24 cellular contexts compared by ENCODE assay signal in the genomic region with DNA sequence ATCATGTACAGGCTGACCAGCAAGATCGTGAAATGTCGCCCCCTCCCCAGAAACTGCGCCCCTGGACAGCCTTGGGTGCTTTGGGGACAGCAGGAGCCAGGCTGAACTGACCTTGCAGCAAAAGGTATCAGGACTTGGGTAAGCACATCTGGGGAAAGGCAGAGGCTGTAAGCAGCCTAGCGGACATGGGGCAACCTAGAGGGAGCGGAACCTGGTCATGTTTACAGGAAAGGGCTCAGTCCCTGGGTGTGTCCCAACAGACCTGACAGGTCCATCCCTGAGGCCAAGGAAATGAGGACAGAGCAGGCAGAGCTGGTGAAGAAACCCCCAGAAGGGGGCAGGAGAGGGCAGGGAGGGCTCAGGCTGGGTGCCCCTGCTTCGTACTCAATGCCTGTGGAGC. TPM values are rescaled to one million over a fixed set of nuclear protein-coding genes. Genes with fewer than 3 reads are reported as not detected.
DNase-seq lines count a peak whose midpoint lies in the region; ATAC-seq, FAIRE-seq and TF ChIP-seq lines count a peak whose summit lies in the region.
"Had no signal": no experiment of that assay in that cellular context is flagged by ENCODE, and none has a peak within 500 bp of the region (broad histone marks: within the 10 kb centered on the region; RNA-seq: fewer than 3 reads in every experiment).

No MANE protein-coding gene starts in this region.

- no CpG with 5 or more reads among the region's 6 CpGs for WGBS in HepG2 (ENCODE audit: low lambda C conversion rate)

- CTCF ChIA-PET in HepG2 (lab: Yijun Ruan, JAX; ENCODE audit: low intra/inter-chr PET ratio, low total read pairs) (no interaction called here), T-cell (lab: Charles Lee) (no interaction called here)

- POLR2A ChIA-PET in HepG2 (lab: Yijun Ruan, JAX) = no interaction called here
- POLR2A ChIA-PET in T-cell (lab: Charles Lee) = no interaction called here

- H3K36me3 ChIP-seq in Karpas-422 (ENCODE audit: insufficient read depth, low read length) = no peaks in the 10 kb centered on the region
- no peaks in the 10 kb centered on the region for H3K36me3 ChIP-seq in bronchial epithelial cell (ENCODE audit: control insufficient read depth, insufficient read depth, low read length)
- H3K36me3 ChIP-seq in HepG2 (replicated peaks in 1 of 2; ENCODE audit: control insufficient read depth in 1 of 2, insufficient read depth in 2 of 2, low read length in 2 of 2) = no peaks in the 10 kb centered on the region
- H3K36me3 ChIP-seq: suprapubic skin had no signal

- TF ChIP-seq CTCF in bronchial epithelial cell (IDR thresholded peaks at IDR 0.05; ENCODE audit: insufficient read depth, low read length, severe bottlenecking) = peak; percentile 24
- TF ChIP-seq CTCF in HepG2 (CRISPR knock-in tag; IDR thresholded peaks at IDR 0.05) = no peak

- no peak overlapping the region for H3K27ac Mint-ChIP-seq in T-cell
- H3K27ac Mint-ChIP-seq: naive B cell had no signal

- no peak for FAIRE-seq in bronchial epithelial cell (lab: Jason Lieb, UNC)
- no peak for FAIRE-seq in HepG2 (lab: Jason Lieb, UNC)
- FAIRE-seq: astrocyte, colon had no signal

- TF ChIP-seq EP300 in HepG2 (IDR thresholded peaks at IDR 0.05; ENCODE audit: low read depth in 2 of 2, low read length in 2 of 2) (no peak), HepG2 (CRISPR knock-in tag; IDR thresholded peaks at IDR 0.05; ENCODE audit: borderline replicate concordance) (no peak)

- no peaks in the 10 kb centered on the region for H3K27me3 ChIP-seq in Karpas-422 (ENCODE audit: low read length)
- H3K27me3 ChIP-seq in bronchial epithelial cell (ENCODE audit: control insufficient read depth, insufficient read depth, low read length) = no peaks in the 10 kb centered on the region
- peaks cover 1 to 33% of the 10 kb centered on the region in 2 experiments; a peak in 4 of 5 replicates for H3K27me3 ChIP-seq in HepG2 (ENCODE audit: control insufficient read depth in 1 of 2, insufficient read depth in 2 of 2, low read length in 2 of 2)

- intact Hi-C loops in HepG2 (cut with micrococcal nuclease; ENCODE audit: unreplicated experiment) = loop anchor here (10.0 kb wide), 2 partner anchors 59 to 999 kb away; no protein-coding TSS in a partner anchor

- H3K4me1 ChIP-seq in Karpas-422 (ENCODE audit: low read length) (no peaks in the 10 kb centered on the region), HepG2 (ENCODE audit: insufficient read depth, low read length) (no peaks in the 10 kb centered on the region)

- H3K36me3 Mint-ChIP-seq in T-cell = no peaks in the 10 kb centered on the region
- H3K36me3 Mint-ChIP-seq: naive B cell had no signal

- H3K4me2 ChIP-seq in Karpas-422 (ENCODE audit: low read depth, low read length, poor library complexity, severe bottlenecking) (no peak overlapping the region), HepG2 (ENCODE audit: low read depth, low read length) (no peak overlapping the region)
- H3K4me2 ChIP-seq: PC-9 had no signal

- H3K9me3 ChIP-seq in Karpas-422 (ENCODE audit: low read length) (no peaks in the 10 kb centered on the region), HepG2 (ENCODE audit: low read length) (no peaks in the 10 kb centered on the region)
- H3K9me3 ChIP-seq: suprapubic skin had no signal

- H2AFZ ChIP-seq in Karpas-422 (ENCODE audit: low read length) (no peak overlapping the region), HepG2 (ENCODE audit: low read length) (no peak overlapping the region)
- H2AFZ ChIP-seq: PC-9 had no signal

- TF ChIP-seq POLR2A in HepG2 (IDR thresholded peaks at IDR 0.05; ENCODE audit: insufficient read depth in 1 of 2, low read depth in 2 of 2, low read length in 2 of 2) = no peak

- H4K20me1 ChIP-seq in Karpas-422 (ENCODE audit: insufficient read depth, low read depth, low read length) (no peaks in the 10 kb centered on the region), HepG2 (ENCODE audit: insufficient read depth, low read length) (no peaks in the 10 kb centered on the region)

- no peak for TF ChIP-seq RAD21 in HepG2 (CRISPR knock-in tag; IDR thresholded peaks at IDR 0.05)

- no TSS peak for BruUV-seq in HepG2 (replicated peaks; lab: Mats Ljungman, UMichigan)

- H3K27me3 Mint-ChIP-seq in T-cell = peaks cover 33 to 44% of the 10 kb centered on the region in 2 donors

- H3K4me3 ChIP-seq in Karpas-422 (ENCODE audit: low read length) = no peak overlapping the region
- no peak overlapping the region for H3K4me3 ChIP-seq in bronchial epithelial cell (ENCODE audit: low read depth, low read length)
- H3K4me3 ChIP-seq in HepG2 (replicated peaks in 1 of 3; ENCODE audit: insufficient read depth in 1 of 3, low read depth in 2 of 3, low read length in 3 of 3) = no peak overlapping the region
- H3K4me3 ChIP-seq: lung, PC-9, suprapubic skin had no signal

- H3K9me3 Mint-ChIP-seq in T-cell = no peaks in the 10 kb centered on the region
- H3K9me3 Mint-ChIP-seq: naive B cell had no signal

- DNase-seq in ELF-1 (ENCODE audit: low read depth, low spot score) (peak; percentile 59), Karpas-422 (peak; percentile 50), bronchial epithelial cell (ENCODE audit: low read depth) (no peak), HepG2 (ENCODE audit: low spot score) (no peak), T-cell (no peak), OCI-M1 (lab: John Stamatoyannopoulos, UW) (no peak), amygdala (lab: John Stamatoyannopoulos, UW) (no peak)
- DNase-seq in stimulated activated CD4-positive, alpha-beta T cell treated with anti-CD3 and anti-CD28 coated beads, Interleukin-1b, Interleukin-23, amount 100 ng/mL, for 48 hours = no peak
- DNase-seq: activated CD4-positive, alpha-beta T cell treated with anti-CD3 and anti-CD28 coated beads for 4 hours; activated CD8-positive, alpha-beta memory T cell treated with anti-CD3 and anti-CD28 coated beads, Interleukin-2, amount 50 U/mL, for 4 hours; activated naive CD4-positive, alpha-beta T cell; naive B cell; NCI-H446 treated with DMSO at 0.1 percent for 48 hours; stimulated activated CD4-positive, alpha-beta T cell treated with anti-CD3 and anti-CD28 coated beads, Interleukin-4, amount 100 ng/mL, for 4 hours; stimulated activated CD8-positive, alpha-beta memory T cell treated with anti-CD3 and anti-CD28 coated beads, Interleukin-4, amount 100 ng/mL, for 48 hours had no signal

- in situ Hi-C loops in HepG2 (cut with HindIII; ENCODE audit: extremely low pct_ligation_motif_present, low pct_unique_long_range_greater_than_20kb) = no loop called here

- peak; percentile 28; the same call in 1 of the 3 replicates for ATAC-seq in HepG2
- ATAC-seq in T-cell (replicated peaks in 1 of 4) = no peak

- no peaks in the 10 kb centered on the region for H3K4me1 Mint-ChIP-seq in T-cell
- H3K4me1 Mint-ChIP-seq: naive B cell had no signal

- H3K4me3 Mint-ChIP-seq in T-cell = no peak overlapping the region
- H3K4me3 Mint-ChIP-seq: naive B cell had no signal

- no peaks in the 10 kb centered on the region for H3K9me2 ChIP-seq in Karpas-422 (replicated peaks; ENCODE audit: insufficient read depth, low read length)

- no peak overlapping the region for H3K27ac ChIP-seq in Karpas-422 (ENCODE audit: low read length)
- no peak overlapping the region for H3K27ac ChIP-seq in HepG2 (ENCODE audit: extremely low read length, insufficient read depth, low read length)
- H3K27ac ChIP-seq: PC-9, suprapubic skin had no signal

- H3K79me2 ChIP-seq in Karpas-422 (ENCODE audit: low read length) (no peaks in the 10 kb centered on the region), HepG2 (ENCODE audit: insufficient read depth, low read length) (no peaks in the 10 kb centered on the region)

- H3K9ac ChIP-seq in Karpas-422 (ENCODE audit: low read length) (no peak overlapping the region), HepG2 (ENCODE audit: insufficient read depth, low read depth, low read length) (no peak overlapping the region)

RNA-seq across cellular contexts. Expression of gene S100A8, which starts 3.1 kb away (rescaled TPM):
- total RNA-seq in Karpas-422 (2014; rRNA removed; shearing (Covaris generic); ENCODE audit: low replicate concordance) = not detected in 2 replicates
- total RNA-seq in bronchial epithelial cell (50.0 and 551 TPM in 2 replicates), HepG2 (2016; rRNA removed; fragmentation: Illumina TruSeq; extraction: Trizol) (not detected in 2 replicates), T-cell (1 to 10 TPM in 2 of 5 donors, not detected in 3; 1.1 to 3.8 TPM)
- not detected in 2 replicates for total RNA-seq in HepG2 (2016; cell fraction: cytosol; rRNA removed; fragmentation: Illumina TruSeq; extraction: Trizol; ENCODE audit: low read depth)
- total RNA-seq in HepG2 (2016; cell fraction: insoluble cytoplasmic fraction; rRNA removed; fragmentation: Illumina TruSeq; extraction: Trizol) = not detected in 2 replicates
- total RNA-seq in HepG2 (2016; cell fraction: membrane; rRNA removed; fragmentation: Illumina TruSeq; extraction: Trizol) = not detected in 2 replicates
- not detected in 2 replicates for total RNA-seq in HepG2 (2016; cell fraction: nucleus; rRNA removed; fragmentation: Illumina TruSeq; extraction: Trizol)
- polyA plus RNA-seq in HepG2 (2011; rRNA removed) = not detected in 2 replicates
- not detected in 2 replicates for polyA plus RNA-seq in HepG2 (2011; cell fraction: cytosol; rRNA removed)
- not detected in 2 replicates for polyA plus RNA-seq in HepG2 (2011; cell fraction: nucleus; rRNA removed)
- polyA plus RNA-seq in HepG2 (2012) = not detected in 2 replicates
- polyA plus RNA-seq in HepG2 (2016; cell fraction: cytosol; fragmentation: Illumina TruSeq; extraction: Trizol; ENCODE audit: low read depth) = not detected in 2 replicates
- not detected in 2 replicates for polyA plus RNA-seq in HepG2 (2016; cell fraction: insoluble cytoplasmic fraction; fragmentation: Illumina TruSeq; extraction: Trizol; ENCODE audit: low read depth)
- not detected in 2 replicates for polyA plus RNA-seq in HepG2 (2016; cell fraction: membrane; fragmentation: Illumina TruSeq; extraction: Trizol; ENCODE audit: low read depth)
- not detected in 2 replicates for polyA plus RNA-seq in HepG2 (2016; cell fraction: nucleus; fragmentation: Illumina TruSeq; extraction: Trizol; ENCODE audit: insufficient read depth, low read depth)
- not detected in 2 replicates for polyA minus RNA-seq in HepG2 (2011; rRNA and poly(A)+ RNA removed; ENCODE audit: low replicate concordance)
- not detected in 2 replicates for polyA minus RNA-seq in HepG2 (2011; cell fraction: cytosol; rRNA and poly(A)+ RNA removed)
- polyA minus RNA-seq in HepG2 (2011; cell fraction: nucleus; rRNA and poly(A)+ RNA removed) = not detected in 2 replicates
- total RNA-seq: astrocyte, epithelial cell of proximal tubule, glomerular endothelial cell, H4, PC-9 had no signal

RNA-seq across cellular contexts. Expression of gene S100A12, which starts 18.5 kb away (rescaled TPM):
- total RNA-seq in Karpas-422 (2014; rRNA removed; shearing (Covaris generic); ENCODE audit: low replicate concordance) = not detected in 2 replicates
- total RNA-seq in bronchial epithelial cell (5.5 TPM in 1 of 2 replicates, not detected in the other), HepG2 (2016; rRNA removed; fragmentation: Illumina TruSeq; extraction: Trizol) (not detected in 2 replicates), T-cell (1 to 10 TPM in 1 of 5 donors, not detected in 4; 1.1 TPM)
- not detected in 2 replicates for total RNA-seq in HepG2 (2016; cell fraction: cytosol; rRNA removed; fragmentation: Illumina TruSeq; extraction: Trizol; ENCODE audit: low read depth)
- total RNA-seq in HepG2 (2016; cell fraction: insoluble cytoplasmic fraction; rRNA removed; fragmentation: Illumina TruSeq; extraction: Trizol) = not detected in 2 replicates
- not detected in 2 replicates for total RNA-seq in HepG2 (2016; cell fraction: membrane; rRNA removed; fragmentation: Illumina TruSeq; extraction: Trizol)
- total RNA-seq in HepG2 (2016; cell fraction: nucleus; rRNA removed; fragmentation: Illumina TruSeq; extraction: Trizol) = not detected in 2 replicates
- not detected in 2 replicates for polyA plus RNA-seq in HepG2 (2011; rRNA removed)
- not detected in 2 replicates for polyA plus RNA-seq in HepG2 (2011; cell fraction: cytosol; rRNA removed)
- polyA plus RNA-seq in HepG2 (2011; cell fraction: nucleus; rRNA removed) = not detected in 2 replicates
- not detected in 2 replicates for polyA plus RNA-seq in HepG2 (2012)
- not detected in 2 replicates for polyA plus RNA-seq in HepG2 (2016; cell fraction: cytosol; fragmentation: Illumina TruSeq; extraction: Trizol; ENCODE audit: low read depth)
- polyA plus RNA-seq in HepG2 (2016; cell fraction: insoluble cytoplasmic fraction; fragmentation: Illumina TruSeq; extraction: Trizol; ENCODE audit: low read depth) = not detected in 2 replicates
- polyA plus RNA-seq in HepG2 (2016; cell fraction: membrane; fragmentation: Illumina TruSeq; extraction: Trizol; ENCODE audit: low read depth) = not detected in 2 replicates
- polyA plus RNA-seq in HepG2 (2016; cell fraction: nucleus; fragmentation: Illumina TruSeq; extraction: Trizol; ENCODE audit: insufficient read depth, low read depth) = not detected in 2 replicates
- polyA minus RNA-seq in HepG2 (2011; rRNA and poly(A)+ RNA removed; ENCODE audit: low replicate concordance) = not detected in 2 replicates
- polyA minus RNA-seq in HepG2 (2011; cell fraction: cytosol; rRNA and poly(A)+ RNA removed) = not detected in 2 replicates
- not detected in 2 replicates for polyA minus RNA-seq in HepG2 (2011; cell fraction: nucleus; rRNA and poly(A)+ RNA removed)
- total RNA-seq: astrocyte, epithelial cell of proximal tubule, glomerular endothelial cell, H4, PC-9, suprapubic skin had no signal

RNA-seq across cellular contexts. Expression of gene S100A7A, which starts 22.4 kb away (rescaled TPM):
- not detected in 2 replicates for total RNA-seq in Karpas-422 (2014; rRNA removed; shearing (Covaris generic); ENCODE audit: low replicate concordance)
- total RNA-seq in bronchial epithelial cell (not detected in 2 replicates), HepG2 (2016; rRNA removed; fragmentation: Illumina TruSeq; extraction: Trizol) (not detected in 2 replicates), T-cell (not detected)
- total RNA-seq in HepG2 (2016; cell fraction: cytosol; rRNA removed; fragmentation: Illumina TruSeq; extraction: Trizol; ENCODE audit: low read depth) = not detected in 2 replicates
- total RNA-seq in HepG2 (2016; cell fraction: insoluble cytoplasmic fraction; rRNA removed; fragmentation: Illumina TruSeq; extraction: Trizol) = not detected in 2 replicates
- total RNA-seq in HepG2 (2016; cell fraction: membrane; rRNA removed; fragmentation: Illumina TruSeq; extraction: Trizol) = not detected in 2 replicates
- not detected in 2 replicates for total RNA-seq in HepG2 (2016; cell fraction: nucleus; rRNA removed; fragmentation: Illumina TruSeq; extraction: Trizol)
- polyA plus RNA-seq in HepG2 (2011; rRNA removed) = not detected in 2 replicates
- polyA plus RNA-seq in HepG2 (2011; cell fraction: cytosol; rRNA removed) = not detected in 2 replicates
- polyA plus RNA-seq in HepG2 (2011; cell fraction: nucleus; rRNA removed) = not detected in 2 replicates
- polyA plus RNA-seq in HepG2 (2012) = not detected in 2 replicates
- polyA plus RNA-seq in HepG2 (2016; cell fraction: cytosol; fragmentation: Illumina TruSeq; extraction: Trizol; ENCODE audit: low read depth) = not detected in 2 replicates
- polyA plus RNA-seq in HepG2 (2016; cell fraction: insoluble cytoplasmic fraction; fragmentation: Illumina TruSeq; extraction: Trizol; ENCODE audit: low read depth) = not detected in 2 replicates
- not detected in 2 replicates for polyA plus RNA-seq in HepG2 (2016; cell fraction: membrane; fragmentation: Illumina TruSeq; extraction: Trizol; ENCODE audit: low read depth)
- polyA plus RNA-seq in HepG2 (2016; cell fraction: nucleus; fragmentation: Illumina TruSeq; extraction: Trizol; ENCODE audit: insufficient read depth, low read depth) = not detected in 2 replicates
- not detected in 2 replicates for polyA minus RNA-seq in HepG2 (2011; rRNA and poly(A)+ RNA removed; ENCODE audit: low replicate concordance)
- polyA minus RNA-seq in HepG2 (2011; cell fraction: cytosol; rRNA and poly(A)+ RNA removed) = not detected in 2 replicates
- polyA minus RNA-seq in HepG2 (2011; cell fraction: nucleus; rRNA and poly(A)+ RNA removed) = not detected in 2 replicates
- total RNA-seq: astrocyte, epithelial cell of proximal tubule, glomerular endothelial cell, H4, lung, PC-9, skeletal muscle tissue had no signal
- polyA plus RNA-seq: lung had no signal

RNA-seq across cellular contexts. Expression of gene S100A9, which starts 36.3 kb away (rescaled TPM):
- not detected in 2 replicates for total RNA-seq in Karpas-422 (2014; rRNA removed; shearing (Covaris generic); ENCODE audit: low replicate concordance)
- total RNA-seq in bronchial epithelial cell = 735 and 3,796 TPM in 2 replicates
- total RNA-seq in HepG2 (2016; rRNA removed; fragmentation: Illumina TruSeq; extraction: Trizol) = 0.31 and 1.1 TPM in 2 replicates
- not detected in 2 replicates for total RNA-seq in HepG2 (2016; cell fraction: cytosol; rRNA removed; fragmentation: Illumina TruSeq; extraction: Trizol; ENCODE audit: low read depth)
- total RNA-seq in HepG2 (2016; cell fraction: insoluble cytoplasmic fraction; rRNA removed; fragmentation: Illumina TruSeq; extraction: Trizol) = 0.65 and 0.91 TPM in 2 replicates
- total RNA-seq in HepG2 (2016; cell fraction: membrane; rRNA removed; fragmentation: Illumina TruSeq; extraction: Trizol) = not detected in 2 replicates
- total RNA-seq in HepG2 (2016; cell fraction: nucleus; rRNA removed; fragmentation: Illumina TruSeq; extraction: Trizol) = not detected in 2 replicates
- polyA plus RNA-seq in HepG2 (2011; rRNA removed) = 0.61 and 0.69 TPM in 2 replicates
- polyA plus RNA-seq in HepG2 (2011; cell fraction: cytosol; rRNA removed) = 0.43 and 1.1 TPM in 2 replicates
- not detected in 2 replicates for polyA plus RNA-seq in HepG2 (2011; cell fraction: nucleus; rRNA removed)
- not detected in 2 replicates for polyA plus RNA-seq in HepG2 (2012)
- 0.21 TPM in 1 of 2 replicates, not detected in the other for polyA plus RNA-seq in HepG2 (2016; cell fraction: cytosol; fragmentation: Illumina TruSeq; extraction: Trizol; ENCODE audit: low read depth)
- 0.49 and 1.4 TPM in 2 replicates for polyA plus RNA-seq in HepG2 (2016; cell fraction: insoluble cytoplasmic fraction; fragmentation: Illumina TruSeq; extraction: Trizol; ENCODE audit: low read depth)
- not detected in 2 replicates for polyA plus RNA-seq in HepG2 (2016; cell fraction: membrane; fragmentation: Illumina TruSeq; extraction: Trizol; ENCODE audit: low read depth)
- polyA plus RNA-seq in HepG2 (2016; cell fraction: nucleus; fragmentation: Illumina TruSeq; extraction: Trizol; ENCODE audit: insufficient read depth, low read depth) = not detected in 2 replicates
- polyA minus RNA-seq in HepG2 (2011; rRNA and poly(A)+ RNA removed; ENCODE audit: low replicate concordance) = not detected in 2 replicates
- not detected in 2 replicates for polyA minus RNA-seq in HepG2 (2011; cell fraction: cytosol; rRNA and poly(A)+ RNA removed)
- not detected in 2 replicates for polyA minus RNA-seq in HepG2 (2011; cell fraction: nucleus; rRNA and poly(A)+ RNA removed)
- 10 to 100 TPM in 1 of 5 donors, 1 to 10 TPM in 2, under 1 TPM in 1, not detected in 1; 0.98 to 11.5 (median 2.5) TPM for total RNA-seq in T-cell
- total RNA-seq: glomerular endothelial cell, H4 had no signal

RNA-seq across cellular contexts. Expression of gene PGLYRP4, which starts 45.3 kb away (rescaled TPM):
- not detected in 2 replicates for total RNA-seq in Karpas-422 (2014; rRNA removed; shearing (Covaris generic); ENCODE audit: low replicate concordance)
- 2.0 TPM in 1 of 2 replicates, not detected in the other for total RNA-seq in bronchial epithelial cell
- not detected in 2 replicates for total RNA-seq in HepG2 (2016; rRNA removed; fragmentation: Illumina TruSeq; extraction: Trizol)
- total RNA-seq in HepG2 (2016; cell fraction: cytosol; rRNA removed; fragmentation: Illumina TruSeq; extraction: Trizol; ENCODE audit: low read depth) = not detected in 2 replicates
- not detected in 2 replicates for total RNA-seq in HepG2 (2016; cell fraction: insoluble cytoplasmic fraction; rRNA removed; fragmentation: Illumina TruSeq; extraction: Trizol)
- total RNA-seq in HepG2 (2016; cell fraction: membrane; rRNA removed; fragmentation: Illumina TruSeq; extraction: Trizol) = not detected in 2 replicates
- total RNA-seq in HepG2 (2016; cell fraction: nucleus; rRNA removed; fragmentation: Illumina TruSeq; extraction: Trizol) = not detected in 2 replicates
- not detected in 2 replicates for polyA plus RNA-seq in HepG2 (2011; rRNA removed)
- not detected in 2 replicates for polyA plus RNA-seq in HepG2 (2011; cell fraction: cytosol; rRNA removed)
- polyA plus RNA-seq in HepG2 (2011; cell fraction: nucleus; rRNA removed) = not detected in 2 replicates
- not detected in 2 replicates for polyA plus RNA-seq in HepG2 (2012)
- not detected in 2 replicates for polyA plus RNA-seq in HepG2 (2016; cell fraction: cytosol; fragmentation: Illumina TruSeq; extraction: Trizol; ENCODE audit: low read depth)
- not detected in 2 replicates for polyA plus RNA-seq in HepG2 (2016; cell fraction: insoluble cytoplasmic fraction; fragmentation: Illumina TruSeq; extraction: Trizol; ENCODE audit: low read depth)
- not detected in 2 replicates for polyA plus RNA-seq in HepG2 (2016; cell fraction: membrane; fragmentation: Illumina TruSeq; extraction: Trizol; ENCODE audit: low read depth)
- not detected in 2 replicates for polyA plus RNA-seq in HepG2 (2016; cell fraction: nucleus; fragmentation: Illumina TruSeq; extraction: Trizol; ENCODE audit: insufficient read depth, low read depth)
- not detected in 2 replicates for polyA minus RNA-seq in HepG2 (2011; rRNA and poly(A)+ RNA removed; ENCODE audit: low replicate concordance)
- polyA minus RNA-seq in HepG2 (2011; cell fraction: cytosol; rRNA and poly(A)+ RNA removed) = not detected in 2 replicates
- not detected in 2 replicates for polyA minus RNA-seq in HepG2 (2011; cell fraction: nucleus; rRNA and poly(A)+ RNA removed)
- not detected for total RNA-seq in T-cell
- total RNA-seq: astrocyte, epithelial cell of proximal tubule, glomerular endothelial cell, H4, PC-9, skeletal muscle tissue had no signal

Comparison
In these comparisons a context has a peak if more than half of its experiments do, and no peak if none do; other contexts are left out.
1. DNase-seq: peak in ELF-1 (single experiment) and Karpas-422 (single experiment); none in bronchial epithelial cell (single experiment), HepG2 (single experiment), T-cell (0 of 34), OCI-M1 (single experiment), amygdala (0 of 56) and stimulated activated CD4-positive, alpha-beta T cell treated with anti-CD3 and anti-CD28 coated beads, Interleukin-1b, Interleukin-23, amount 100 ng/mL, for 48 hours (single experiment).
2. RNA of gene S100A8, which starts 3.1 kb away (total RNA-seq): 50.0 to 551 TPM in bronchial epithelial cell; 1.1 to 3.8 TPM in T-cell, not detected in Karpas-422 and not detected in HepG2; every median in the first group is over 10 times any median in the second.